In the genomic region with DNA sequence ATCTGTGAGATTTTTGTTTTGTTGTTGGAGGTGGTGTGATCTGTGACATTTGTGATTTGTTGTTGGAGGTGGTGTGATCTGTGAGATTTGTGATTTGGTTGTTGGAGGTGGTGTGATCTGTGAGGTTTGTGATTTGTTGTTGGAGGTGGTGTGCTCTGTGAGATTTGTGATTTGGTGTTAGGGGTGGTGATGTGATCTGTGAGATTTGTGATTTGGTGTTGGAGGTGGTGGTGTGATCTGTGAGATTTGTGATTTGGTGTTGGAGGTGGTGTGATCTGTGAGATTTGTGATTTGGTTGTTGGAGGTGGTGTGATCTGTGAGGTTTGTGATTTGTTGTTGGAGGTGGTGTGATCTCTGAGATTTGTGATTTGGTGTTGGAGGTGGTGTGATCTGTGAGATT, we compare ENCODE assay signal across 7 cellular contexts.
DNase-seq lines count a peak whose midpoint lies in the region; ATAC-seq, FAIRE-seq and TF ChIP-seq lines count a peak whose summit lies in the region.
"Not testable (repeated sequence)": the region's sequence is repeated elsewhere in the genome, so short reads cannot be mapped to it uniquely, and the experiment has no call there.

No MANE protein-coding gene starts in this region.

- in situ Hi-C loops in K562 (cut with MboI), result not testable (repeated sequence)

- H3K4me1 ChIP-seq in Karpas-422 (ENCODE audit: low read length) (peaks cover 62% of the 10 kb centered on the region), thyroid gland (peaks cover 11 to 34% of the 10 kb centered on the region in 2 donors)
- H3K4me1 ChIP-seq in K562 (replicated peaks in 1 of 2; ENCODE audit: control insufficient read depth in 2 of 2, insufficient read depth in 2 of 2, low read length in 2 of 2); keratinocyte (ENCODE audit: control insufficient read depth, extremely low read depth, insufficient read depth, low read length): not testable (repeated sequence)

- TF ChIP-seq EP300 in K562 (IDR thresholded peaks at IDR 0.05; ENCODE audit: low read length), result not testable (repeated sequence)

- H2AFZ ChIP-seq in Karpas-422 (ENCODE audit: low read length); K562 (ENCODE audit: low read depth, low read length); keratinocyte (ENCODE audit: control insufficient read depth, low read length): not testable (repeated sequence)

- not testable (repeated sequence) for H3K4me2 ChIP-seq in Karpas-422 (ENCODE audit: low read depth, low read length, poor library complexity, severe bottlenecking); K562 (ENCODE audit: insufficient read depth, low read length); keratinocyte (ENCODE audit: control insufficient read depth, extremely low read depth, insufficient read depth, low read depth, low read length)

- H3K27ac ChIP-seq in Karpas-422 (ENCODE audit: low read length), result peak overlapping the region; percentile 30
- H3K27ac ChIP-seq in K562 (ENCODE audit: extremely low read depth, low read depth, low read length); keratinocyte (ENCODE audit: control insufficient read depth, insufficient read depth, low read length): not testable (repeated sequence)
- H3K27ac ChIP-seq in thyroid gland, result peak overlapping the region in 2 of 3 donors; percentile 49 to 67

- BruUV-seq in K562 (replicated peaks; lab: Mats Ljungman, UMichigan), result not testable (repeated sequence)

- not testable (repeated sequence) for H3K9ac ChIP-seq in Karpas-422 (ENCODE audit: low read length); K562 (ENCODE audit: insufficient read depth in 1 of 2, low read depth in 2 of 2, low read length in 2 of 2); keratinocyte (ENCODE audit: control insufficient read depth, extremely low read depth, insufficient read depth, low read length)

- H3K9me2 ChIP-seq in Karpas-422 (replicated peaks; ENCODE audit: insufficient read depth, low read length), result not testable (repeated sequence)

- not testable (repeated sequence) for DNase-seq in GM12891 (ENCODE audit: insufficient read length, low spot score); Karpas-422; K562 (ENCODE audit: extremely low read depth in 1 of 4, low spot score in 3 of 4); frontal cortex (ENCODE audit: low spot score in 2 of 2); keratinocyte (ENCODE audit: low read depth, low spot score); thyroid gland
- DNase-seq in HT1080 (ENCODE audit: low read depth), result peak; percentile 11

- CTCF ChIA-PET in K562 (lab: Yijun Ruan, JAX; ENCODE audit: low intra/inter-chr PET ratio), result not testable (repeated sequence)

- dilution Hi-C loops in keratinocyte (cut with MboI; ENCODE audit: extremely low pct_ligation_motif_present, low sequenced_read_pairs), result not testable (repeated sequence)

- intact Hi-C loops in K562 (cut with micrococcal nuclease); thyroid gland (cut with DNase I): not testable (repeated sequence)

- ATAC-seq in K562, result not testable (repeated sequence)

- TF ChIP-seq POLR2A in GM12891 (IDR thresholded peaks at IDR 0.05; ENCODE audit: low read depth, low read length); K562 (conservative IDR thresholded peaks at IDR 0.05); thyroid gland (IDR thresholded peaks at IDR 0.05): not testable (repeated sequence)

- TF ChIP-seq RAD21 in K562 (CRISPR knock-in tag; conservative IDR thresholded peaks at IDR 0.05 in 1 of 2, IDR thresholded peaks at IDR 0.05 in 1 of 2), result not testable (repeated sequence)

- TF ChIP-seq CTCF in K562 (IDR thresholded peaks at IDR 0.05 in 2 of 3, conservative IDR thresholded peaks at IDR 0.05 in 1 of 3; ENCODE audit: insufficient read depth in 2 of 3, low read depth in 1 of 3, low read length in 3 of 3); keratinocyte (optimal IDR thresholded peaks at IDR 0.05 in 1 of 3, IDR thresholded peaks at IDR 0.05 in 1 of 3, conservative IDR thresholded peaks at IDR 0.05 in 1 of 3; ENCODE audit: extremely low read depth in 1 of 3, insufficient read depth in 2 of 3, low read length in 3 of 3); thyroid gland (IDR thresholded peaks at IDR 0.05): not testable (repeated sequence)

- H3K9me3 ChIP-seq in Karpas-422 (ENCODE audit: low read length); K562 (replicated peaks; ENCODE audit: control insufficient read depth, insufficient read depth, low read depth, low read length); keratinocyte (ENCODE audit: control insufficient read depth, low read depth, low read length); thyroid gland: not testable (repeated sequence)

- not testable (repeated sequence) for H3K4me3 ChIP-seq in Karpas-422 (ENCODE audit: low read length); K562; keratinocyte (ENCODE audit: control insufficient read depth in 2 of 3, extremely low read depth in 1 of 3, insufficient read depth in 2 of 3, low read depth in 1 of 3, low read length in 3 of 3); thyroid gland (replicated peaks in 1 of 3)

- H3K79me2 ChIP-seq in Karpas-422 (ENCODE audit: low read length), result peaks cover 47% of the 10 kb centered on the region
- H3K79me2 ChIP-seq in K562 (ENCODE audit: control insufficient read depth, insufficient read depth, low read length); keratinocyte (ENCODE audit: control insufficient read depth, insufficient read depth, low read length): not testable (repeated sequence)

- not testable (repeated sequence) for H4K20me1 ChIP-seq in Karpas-422 (ENCODE audit: insufficient read depth, low read depth, low read length); K562 (replicated peaks; ENCODE audit: control insufficient read depth, insufficient read depth, low read length); keratinocyte (ENCODE audit: control insufficient read depth, extremely low read depth, insufficient read depth, low read length)

- H3K27me3 ChIP-seq in Karpas-422 (ENCODE audit: low read length); K562 (ENCODE audit: control insufficient read depth in 2 of 2, insufficient read depth in 2 of 2, low read length in 2 of 2); keratinocyte (ENCODE audit: control insufficient read depth, extremely low read depth, insufficient read depth, low read length); thyroid gland: not testable (repeated sequence)

- H3K36me3 ChIP-seq in Karpas-422 (ENCODE audit: insufficient read depth, low read length), result peaks cover 13% of the 10 kb centered on the region
- not testable (repeated sequence) for H3K36me3 ChIP-seq in K562 (ENCODE audit: control insufficient read depth, insufficient read depth, low read length); keratinocyte (ENCODE audit: control insufficient read depth in 2 of 2, extremely low read depth in 1 of 2, insufficient read depth in 2 of 2, low read length in 2 of 2); thyroid gland

- not testable (repeated sequence) for H3K9me1 ChIP-seq in K562 (ENCODE audit: control insufficient read depth, insufficient read depth, low read length); keratinocyte (ENCODE audit: control insufficient read depth, extremely low read depth, insufficient read depth, low read length)

- FAIRE-seq in GM12891 (lab: Jason Lieb, UNC), result peak; percentile 98
- FAIRE-seq in K562 (lab: Jason Lieb, UNC), result peak; percentile 94
- peak; percentile 93 for FAIRE-seq in frontal cortex (lab: Jason Lieb, UNC)
- FAIRE-seq in keratinocyte (lab: Jason Lieb, UNC), result peak; percentile 100

- POLR2A ChIA-PET in K562 (lab: Yijun Ruan, JAX), result interaction anchor here (0.7 kb wide), 1 partner anchor 42 kb away, joined by 3 read pairs; no protein-coding TSS in a partner anchor
